Comparison of ENCODE assay signal across 8 cellular contexts in the genomic region with DNA sequence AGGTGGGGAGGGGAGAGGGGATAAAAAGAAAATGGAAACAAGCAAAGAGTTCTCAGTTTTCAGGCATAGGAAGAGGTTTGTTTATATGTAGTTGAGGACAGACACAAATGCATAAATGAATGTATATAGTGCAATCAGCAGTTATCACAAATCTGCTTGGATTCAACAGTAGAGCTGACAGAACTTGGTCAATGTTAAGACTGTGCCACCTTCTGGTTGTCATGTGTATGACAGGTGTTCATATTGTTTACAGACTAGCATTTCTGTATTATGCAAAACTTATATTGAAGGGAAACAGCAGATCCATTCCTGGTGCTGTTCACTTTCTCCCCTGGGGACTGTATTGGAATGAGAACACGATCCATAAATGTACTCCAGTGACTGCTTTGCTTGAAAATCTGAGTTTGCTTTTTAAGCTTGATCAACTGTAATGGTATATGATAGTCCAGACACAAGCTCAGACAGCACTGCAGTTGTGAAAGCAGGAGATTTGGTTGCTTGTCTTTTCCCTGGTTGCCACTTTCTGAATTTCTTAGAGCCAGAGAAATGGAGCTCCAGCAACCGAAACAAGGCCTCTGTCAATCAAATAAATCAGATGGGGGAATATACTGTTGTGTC.
DNase-seq lines count a peak whose midpoint lies in the region; ATAC-seq, FAIRE-seq and TF ChIP-seq lines count a peak whose summit lies in the region.

No MANE protein-coding gene starts in this region.

- CTCF ChIA-PET in Panc1 (lab: Charles Lee): interaction anchor here (1.3 kb wide), 1 partner anchor 841 kb away, joined by 10 read pairs; no protein-coding TSS in a partner anchor

- H3K4me3 Mint-ChIP-seq in stimulated activated naive CD8-positive, alpha-beta T cell treated with anti-CD3 and anti-CD28 coated beads, Interleukin-15, amount 100 ng/mL, for 72 hours: no peak overlapping the region

- no peak overlapping the region for H3K4me3 ChIP-seq in Panc1 (ENCODE audit: low read depth in 2 of 2, low read length in 2 of 2)

- DNase-seq in EL (peak; percentile 46), HuH-7 (ENCODE audit: low spot score) (peak; percentile 15), Panc1 (ENCODE audit: low read depth, low spot score) (peak; percentile 36), T47D (ENCODE audit: low read depth in 1 of 2, low spot score in 1 of 2) (peak; percentile 21 to 73), left lobe of liver (ENCODE audit: low spot score) (no peak)
- peak; percentile 28 to 37 for DNase-seq in stimulated activated naive CD8-positive, alpha-beta T cell treated with anti-CD3 and anti-CD28 coated beads, Interleukin-15, amount 100 ng/mL, for 72 hours

- no peaks in the 10 kb centered on the region for H3K27me3 Mint-ChIP-seq in stimulated activated naive CD8-positive, alpha-beta T cell treated with anti-CD3 and anti-CD28 coated beads, Interleukin-15, amount 100 ng/mL, for 72 hours

- no peak overlapping the region for H3K27ac Mint-ChIP-seq in stimulated activated naive CD8-positive, alpha-beta T cell treated with anti-CD3 and anti-CD28 coated beads, Interleukin-15, amount 100 ng/mL, for 72 hours

- H3K9me3 ChIP-seq in Panc1 (ENCODE audit: control insufficient read depth, insufficient read depth, low read depth, low read length): no peaks in the 10 kb centered on the region

- FAIRE-seq in A204.1 (lab: Jason Lieb, UNC): peak; percentile 88

- intact Hi-C loops in Panc1 (cut with micrococcal nuclease; ENCODE audit: unreplicated experiment): loop anchor here (2.0 to 10.0 kb wide), 2 partner anchors 734 to 838 kb away; no protein-coding TSS in a partner anchor

- ATAC-seq in GM21786 (IDR thresholded peaks at IDR 0.05; ENCODE audit: unreplicated experiment) (peak; percentile 96), Panc1 (peak; percentile 85), left lobe of liver (peak; percentile 98)
- ATAC-seq in stimulated activated naive CD8-positive, alpha-beta T cell treated with anti-CD3 and anti-CD28 coated beads, Interleukin-15, amount 100 ng/mL, for 72 hours: peak; percentile 83

- peak; percentile 55; the same call in 1 of the 2 replicates for TF ChIP-seq CTCF in Panc1 (IDR thresholded peaks at IDR 0.05)

- in situ Hi-C loops in Panc1 (cut with HindIII; ENCODE audit: low pct_unique_long_range_greater_than_20kb, low sequenced_read_pairs): no loop called here
- in situ Hi-C loops in T47D (cut with HindIII; ENCODE audit: low pct_unique_long_range_greater_than_20kb, low sequenced_read_pairs): no loop called here

- no peaks in the 10 kb centered on the region for H3K36me3 ChIP-seq in Panc1 (ENCODE audit: control insufficient read depth, insufficient read depth, low read length)

- no peaks in the 10 kb centered on the region for H3K9me3 Mint-ChIP-seq in stimulated activated naive CD8-positive, alpha-beta T cell treated with anti-CD3 and anti-CD28 coated beads, Interleukin-15, amount 100 ng/mL, for 72 hours

- no peaks in the 10 kb centered on the region for H3K4me1 ChIP-seq in Panc1 (ENCODE audit: control insufficient read depth, insufficient read depth, low read length)

- H3K4me1 Mint-ChIP-seq in stimulated activated naive CD8-positive, alpha-beta T cell treated with anti-CD3 and anti-CD28 coated beads, Interleukin-15, amount 100 ng/mL, for 72 hours: no peaks in the 10 kb centered on the region

- no peak overlapping the region for H3K27ac ChIP-seq in Panc1 (ENCODE audit: low read length)

- no TSS peak for BruUV-seq in Panc1 (replicated peaks; lab: Mats Ljungman, UMichigan)

- H3K27me3 ChIP-seq in Panc1 (ENCODE audit: control insufficient read depth, insufficient read depth, low read length): no peaks in the 10 kb centered on the region

- POLR2A ChIA-PET in Panc1 (lab: Charles Lee): no interaction called here
